ENCODE assay signal across 8 cellular contexts in genomic region chr5:33440482-33441240, GRCh38. TPM values are rescaled to one million over a fixed set of nuclear protein-coding genes. Genes with fewer than 3 reads are reported as not detected.
A peak's percentile ranks its signal among the peaks of the same experiment; 100 is the strongest.
DNase-seq lines count a peak whose midpoint lies in the region; ATAC-seq, FAIRE-seq and TF ChIP-seq lines count a peak whose summit lies in the region.

TSS of gene TARS1 (plus strand) at chr5:33440965. CDS start at chr5:33441087, 122 bp downstream.

- H3K27me3 ChIP-seq in SU-DHL-6 (ENCODE audit: low read length) (no peaks in the 10 kb centered on the region), pancreas (no peaks in the 10 kb centered on the region), tibial artery (no peaks in the 10 kb centered on the region)

- peaks cover 21% of the 10 kb centered on the region for H3K36me3 Mint-ChIP-seq in activated naive CD8-positive, alpha-beta T cell treated with anti-CD3 and anti-CD28 coated beads, Interleukin-2, amount 50 U/mL, for 24 hours (ENCODE audit: low read depth)

- H3K9me3 ChIP-seq in SU-DHL-6 (ENCODE audit: insufficient read depth, low read length) (no peaks in the 10 kb centered on the region), pancreas (no peaks in the 10 kb centered on the region), tibial artery (no peaks in the 10 kb centered on the region)

- peak within 1 kb of the TSS; percentile 65 for H3K27ac ChIP-seq in SU-DHL-6 (ENCODE audit: low read depth, low read length)
- H3K27ac ChIP-seq in pancreas: peak within 1 kb of the TSS; percentile 67 to 86 (median 86)
- H3K27ac ChIP-seq in tibial artery: peak within 1 kb of the TSS; percentile 85 to 91

- peak; percentile 99 to 100 (median 100) for DNase-seq in NCI-H1417 (lab: John Stamatoyannopoulos, UW)
- peak; percentile 93 for DNase-seq in activated naive CD8-positive, alpha-beta T cell treated with anti-CD3 and anti-CD28 coated beads, Interleukin-2, amount 50 U/mL, for 24 hours
- DNase-seq in Right ventricle myocardium superior: peak; percentile 98
- DNase-seq in pancreas: peak; percentile 95 to 100 (median 98)
- DNase-seq in tibial artery: peak; percentile 99

- TF ChIP-seq CTCF in GM12875 (IDR thresholded peaks at IDR 0.05; ENCODE audit: borderline replicate concordance, insufficient read depth, low read depth, low read length) (no peak), SU-DHL-6 (IDR thresholded peaks at IDR 0.05; ENCODE audit: insufficient read depth, low read length, poor library complexity, severe bottlenecking) (no peak), pancreas (IDR thresholded peaks at IDR 0.05) (no peak), tibial artery (IDR thresholded peaks at IDR 0.05) (no peak)

- WGBS in pancreas, 2 donors: 0 to 1% methylated on average over 52 of the region's 52 CpGs

- no peak within 1 kb of the TSS for H3K4me3 Mint-ChIP-seq in activated naive CD8-positive, alpha-beta T cell treated with anti-CD3 and anti-CD28 coated beads, Interleukin-2, amount 50 U/mL, for 24 hours

- peaks cover 10% of the 10 kb centered on the region; the same call in 1 of the 2 replicates for H4K20me1 ChIP-seq in SU-DHL-6 (ENCODE audit: low read depth, low read length)

- no peaks in the 10 kb centered on the region for H3K27me3 Mint-ChIP-seq in activated naive CD8-positive, alpha-beta T cell treated with anti-CD3 and anti-CD28 coated beads, Interleukin-2, amount 50 U/mL, for 24 hours

- H3K9ac ChIP-seq in SU-DHL-6 (ENCODE audit: low read length): peak within 1 kb of the TSS; percentile 69

- H3K4me3 ChIP-seq in GM12875 (ENCODE audit: low read depth, low read length) (peak within 1 kb of the TSS; percentile 62), SU-DHL-6 (ENCODE audit: insufficient read depth, low read length, poor library complexity, severe bottlenecking) (peak within 1 kb of the TSS; percentile 69), pancreas (peak within 1 kb of the TSS; percentile 50 to 72 (median 54)), tibial artery (peak within 1 kb of the TSS; percentile 66 to 72)

- H3K79me2 ChIP-seq in SU-DHL-6 (ENCODE audit: insufficient read depth, low read length): peaks cover 44% of the 10 kb centered on the region

- H3K36me3 ChIP-seq in SU-DHL-6 (ENCODE audit: low read length): peaks cover 8% of the 10 kb centered on the region; the same call in 1 of the 2 replicates
- H3K36me3 ChIP-seq in pancreas: peaks cover 0 to 5% (median 2%) of the 10 kb centered on the region in 3 donors
- peaks cover 0 to 6% (median 5%) of the 10 kb centered on the region in 3 donors for H3K36me3 ChIP-seq in tibial artery

- no peaks in the 10 kb centered on the region for H3K9me3 Mint-ChIP-seq in activated naive CD8-positive, alpha-beta T cell treated with anti-CD3 and anti-CD28 coated beads, Interleukin-2, amount 50 U/mL, for 24 hours

- no peaks in the 10 kb centered on the region for H3K9me2 ChIP-seq in SU-DHL-6 (replicated peaks; ENCODE audit: insufficient read depth, low read length)

- ATAC-seq in HG02763 (IDR thresholded peaks at IDR 0.05; ENCODE audit: unreplicated experiment) (peak; percentile 95), Right ventricle myocardium superior (ENCODE audit: poor library complexity) (peak; percentile 98), pancreas (peak; percentile 91 to 95 (median 94))
- ATAC-seq in activated naive CD8-positive, alpha-beta T cell treated with anti-CD3 and anti-CD28 coated beads, Interleukin-2, amount 50 U/mL, for 24 hours: peak; percentile 97

- H2AFZ ChIP-seq in SU-DHL-6 (ENCODE audit: low read depth, low read length, severe bottlenecking): peak within 1 kb of the TSS; percentile 78

- intact Hi-C loops in Right ventricle myocardium superior (cut with DNase I): loop anchor here (10.0 kb wide), 1 partner anchor 1474 kb away; the partner anchor contains the start of genes BRIX1 and RAD1
- intact Hi-C loops in pancreas (cut with DNase I): no loop called here
- intact Hi-C loops in tibial artery (cut with DNase I; ENCODE audit: low total_unique reads): no loop called here

- FAIRE-seq in pancreas (lab: Jason Lieb, UNC): peak; percentile 86

- H3K4me1 ChIP-seq in pancreas (peaks cover 10 to 29% (median 12%) of the 10 kb centered on the region in 3 donors), tibial artery (peaks cover 0 to 45% (median 16%) of the 10 kb centered on the region in 4 donors)

- peaks cover 33% of the 10 kb centered on the region for H3K4me1 Mint-ChIP-seq in activated naive CD8-positive, alpha-beta T cell treated with anti-CD3 and anti-CD28 coated beads, Interleukin-2, amount 50 U/mL, for 24 hours

- peak within 1 kb of the TSS; percentile 84 for H3K4me2 ChIP-seq in SU-DHL-6 (ENCODE audit: low read depth, low read length, poor library complexity, severe bottlenecking)

- H3F3A ChIP-seq in SU-DHL-6 (ENCODE audit: insufficient read depth): no peaks in the 10 kb centered on the region

- H3K27ac Mint-ChIP-seq in activated naive CD8-positive, alpha-beta T cell treated with anti-CD3 and anti-CD28 coated beads, Interleukin-2, amount 50 U/mL, for 24 hours: no peak within 1 kb of the TSS

RNA-seq across cellular contexts. Expression of gene TARS1, which starts in this region (rescaled TPM):
- 63.4 TPM for total RNA-seq in Right ventricle myocardium superior
- total RNA-seq in pancreas: 100 to 1,000 TPM in 1 of 6 donors, 10 to 100 TPM in 5; 44.5 to 161 (median 57.0) TPM
- polyA plus RNA-seq in pancreas: 10 to 100 TPM; 42.6 to 43.8 TPM

Comparison
In these comparisons a context has a peak if more than half of its experiments do, and no peak if none do; other contexts are left out.
1. Peak in every context shown above with its lines: DNase-seq, ATAC-seq, H3K4me3 ChIP-seq and H3K27ac ChIP-seq.